ENCODE assay signal across 8 cellular contexts in the genomic region with DNA sequence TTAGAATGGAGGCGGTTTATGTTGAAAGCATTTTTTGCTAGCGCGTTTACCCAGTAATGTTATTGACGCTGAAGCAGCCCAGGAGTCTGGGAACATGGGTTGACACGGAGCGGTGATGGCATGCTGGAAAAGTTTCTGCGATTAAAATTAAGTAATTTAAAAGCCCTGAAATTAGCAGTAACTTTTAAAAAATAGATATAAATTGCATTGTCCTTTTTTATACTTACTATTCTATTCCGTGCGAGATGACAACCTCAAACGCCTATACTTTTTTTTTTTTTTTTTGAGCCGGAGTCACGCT. TPM values are rescaled to one million over a fixed set of nuclear protein-coding genes. Genes with fewer than 3 reads are reported as not detected.
A peak's percentile ranks its signal among the peaks of the same experiment; 100 is the strongest.
DNase-seq lines count a peak whose midpoint lies in the region; ATAC-seq and TF ChIP-seq lines count a peak whose summit lies in the region.

No MANE protein-coding gene starts in this region.

- H3K4me1 ChIP-seq in right atrium auricular region (peaks cover 0 to 34% of the 10 kb centered on the region in 2 donors), mucosa of stomach (ENCODE audit: control insufficient read depth, insufficient read depth, low read length) (peaks cover 8% of the 10 kb centered on the region)

- peak overlapping the region; percentile 98 for H3K9ac ChIP-seq in mucosa of stomach (ENCODE audit: low read length)

- intact Hi-C loops in Right ventricle myocardium superior (cut with DNase I), result no loop called here

- no peaks in the 10 kb centered on the region for H3K27me3 ChIP-seq in right atrium auricular region
- no peaks in the 10 kb centered on the region for H3K27me3 ChIP-seq in mucosa of stomach (ENCODE audit: control insufficient read depth, insufficient read depth, low read length)

- H3K9me3 ChIP-seq in right atrium auricular region, result no peaks in the 10 kb centered on the region
- H3K9me3 ChIP-seq in mucosa of stomach (ENCODE audit: control insufficient read depth, low read length), result no peaks in the 10 kb centered on the region

- ATAC-seq in Right ventricle myocardium superior (ENCODE audit: poor library complexity) (no peak), GM21381 (IDR thresholded peaks at IDR 0.05; ENCODE audit: unreplicated experiment) (no peak)

- peak overlapping the region; percentile 95 to 99 for H3K27ac ChIP-seq in right atrium auricular region

- DNase-seq in right atrium auricular region (ENCODE audit: low spot score) (no peak), Right ventricle myocardium superior (no peak), cardiac fibroblast (ENCODE audit: low read depth in 2 of 2) (no peak), cortex of kidney (lab: John Stamatoyannopoulos, UW) (no peak), C1 segment of cervical spinal cord (lab: John Stamatoyannopoulos, UW) (no peak), dedifferentiated amniotic fluid mesenchymal stem cell (ENCODE audit: extremely low spot score) (no peak)

- H3K4me3 ChIP-seq in right atrium auricular region, result peak overlapping the region; percentile 91 to 95
- H3K4me3 ChIP-seq in cardiac fibroblast (replicated peaks in 1 of 2; ENCODE audit: low read depth in 2 of 2, low read length in 2 of 2), result peak overlapping the region; percentile 86 to 88
- peak overlapping the region; percentile 94 for H3K4me3 ChIP-seq in mucosa of stomach (ENCODE audit: low read length)

- H3K36me3 ChIP-seq in right atrium auricular region, result peaks cover 11% of the 10 kb centered on the region
- H3K36me3 ChIP-seq in mucosa of stomach (ENCODE audit: control insufficient read depth, insufficient read depth, low read length), result no peaks in the 10 kb centered on the region

- TF ChIP-seq CTCF in right atrium auricular region (IDR thresholded peaks at IDR 0.05), result no peak
- TF ChIP-seq CTCF in cardiac fibroblast (IDR thresholded peaks at IDR 0.05; ENCODE audit: low read depth, low read length), result no peak

RNA-seq across cellular contexts. Expression of a gene that starts 0.6 kb away (rescaled TPM):
- total RNA-seq in right atrium auricular region (10 to 100 TPM; 16.6 to 19.2 TPM), Right ventricle myocardium superior (15.7 TPM)

RNA-seq across cellular contexts. Expression of a gene that starts 28.9 kb away (rescaled TPM):
- total RNA-seq in right atrium auricular region (10 to 100 TPM; 14.1 to 24.7 TPM), Right ventricle myocardium superior (17.8 TPM)

RNA-seq across cellular contexts. Expression of a gene that starts 55.0 kb away (rescaled TPM):
- 1 to 10 TPM; 4.1 to 5.1 TPM for total RNA-seq in right atrium auricular region
- total RNA-seq in Right ventricle myocardium superior, result 5.8 TPM

RNA-seq across cellular contexts. Expression of a gene that starts 59.3 kb away (rescaled TPM):
- total RNA-seq in right atrium auricular region (not detected), Right ventricle myocardium superior (not detected)
